In the genomic region with DNA sequence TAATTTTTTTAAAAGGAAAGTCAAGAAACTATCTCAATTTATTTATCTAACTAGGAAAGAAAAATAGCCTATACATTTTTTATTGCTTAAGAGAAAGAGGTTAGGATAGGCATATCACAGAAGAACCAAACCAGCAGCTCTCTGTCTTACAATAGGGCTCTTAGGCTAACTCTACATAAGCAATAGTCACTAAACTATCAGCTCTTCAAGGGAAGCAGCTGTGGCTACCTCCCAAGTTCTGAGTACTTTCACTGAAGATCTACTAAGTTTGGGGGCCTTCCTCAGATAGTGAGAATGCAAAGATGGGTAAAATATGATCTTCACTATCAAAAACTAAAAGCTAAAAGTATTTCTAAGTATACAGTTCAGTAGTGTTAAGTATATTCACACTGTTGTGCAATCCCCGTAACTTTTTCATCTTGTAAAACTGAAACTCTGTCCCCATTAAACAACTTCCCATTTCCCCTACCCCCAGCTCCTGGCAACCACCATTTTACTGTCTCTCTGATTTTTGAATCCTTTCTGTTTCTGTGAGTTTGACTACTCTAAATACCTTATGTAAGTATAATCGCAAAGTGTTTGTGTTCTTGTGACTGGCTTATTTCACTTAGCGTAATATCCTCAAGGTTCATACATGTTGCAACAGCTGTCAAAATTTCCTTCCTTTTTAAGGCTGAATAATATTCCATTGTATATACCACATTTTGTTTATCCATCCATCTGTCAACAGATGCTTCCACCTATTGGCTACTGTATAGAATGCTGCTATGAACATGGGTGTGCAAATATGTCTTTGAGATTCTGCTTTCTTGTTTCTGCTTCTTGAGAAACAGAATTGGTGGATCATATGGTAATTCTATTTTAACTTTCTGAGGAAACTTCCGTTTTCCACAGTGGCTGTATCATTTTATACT, we compare ENCODE assay signal across 1 cellular context.
TF ChIP-seq lines count a peak whose summit lies in the region.

No MANE protein-coding gene starts in this region.

TF ChIP-seq in GM12878, 131 proteins besides CTCF, POLR2A, EP300 and RAD21 (continued from another document):
- TF ChIP-seq, protein P1, sequence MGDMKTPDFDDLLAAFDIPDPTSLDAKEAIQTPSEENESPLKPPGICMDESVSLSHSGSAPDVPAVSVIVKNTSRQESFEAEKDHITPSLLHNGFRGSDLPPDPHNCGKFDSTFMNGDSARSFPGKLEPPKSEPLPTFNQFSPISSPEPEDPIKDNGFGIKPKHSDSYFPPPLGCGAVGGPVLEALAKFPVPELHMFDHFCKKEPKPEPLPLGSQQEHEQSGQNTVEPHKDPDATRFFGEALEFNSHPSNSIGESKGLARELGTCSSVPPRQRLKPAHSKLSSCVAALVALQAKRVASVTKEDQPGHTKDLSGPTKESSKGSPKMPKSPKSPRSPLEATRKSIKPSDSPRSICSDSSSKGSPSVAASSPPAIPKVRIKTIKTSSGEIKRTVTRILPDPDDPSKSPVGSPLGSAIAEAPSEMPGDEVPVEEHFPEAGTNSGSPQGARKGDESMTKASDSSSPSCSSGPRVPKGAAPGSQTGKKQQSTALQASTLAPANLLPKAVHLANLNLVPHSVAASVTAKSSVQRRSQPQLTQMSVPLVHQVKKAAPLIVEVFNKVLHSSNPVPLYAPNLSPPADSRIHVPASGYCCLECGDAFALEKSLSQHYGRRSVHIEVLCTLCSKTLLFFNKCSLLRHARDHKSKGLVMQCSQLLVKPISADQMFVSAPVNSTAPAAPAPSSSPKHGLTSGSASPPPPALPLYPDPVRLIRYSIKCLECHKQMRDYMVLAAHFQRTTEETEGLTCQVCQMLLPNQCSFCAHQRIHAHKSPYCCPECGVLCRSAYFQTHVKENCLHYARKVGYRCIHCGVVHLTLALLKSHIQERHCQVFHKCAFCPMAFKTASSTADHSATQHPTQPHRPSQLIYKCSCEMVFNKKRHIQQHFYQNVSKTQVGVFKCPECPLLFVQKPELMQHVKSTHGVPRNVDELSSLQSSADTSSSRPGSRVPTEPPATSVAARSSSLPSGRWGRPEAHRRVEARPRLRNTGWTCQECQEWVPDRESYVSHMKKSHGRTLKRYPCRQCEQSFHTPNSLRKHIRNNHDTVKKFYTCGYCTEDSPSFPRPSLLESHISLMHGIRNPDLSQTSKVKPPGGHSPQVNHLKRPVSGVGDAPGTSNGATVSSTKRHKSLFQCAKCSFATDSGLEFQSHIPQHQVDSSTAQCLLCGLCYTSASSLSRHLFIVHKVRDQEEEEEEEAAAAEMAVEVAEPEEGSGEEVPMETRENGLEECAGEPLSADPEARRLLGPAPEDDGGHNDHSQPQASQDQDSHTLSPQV (IDR thresholded peaks at IDR 0.05), result no peak
- no peak for TF ChIP-seq ZNF24 (IDR thresholded peaks at IDR 0.05)
